ENCODE assay signal across 14 cellular contexts in the genomic region with DNA sequence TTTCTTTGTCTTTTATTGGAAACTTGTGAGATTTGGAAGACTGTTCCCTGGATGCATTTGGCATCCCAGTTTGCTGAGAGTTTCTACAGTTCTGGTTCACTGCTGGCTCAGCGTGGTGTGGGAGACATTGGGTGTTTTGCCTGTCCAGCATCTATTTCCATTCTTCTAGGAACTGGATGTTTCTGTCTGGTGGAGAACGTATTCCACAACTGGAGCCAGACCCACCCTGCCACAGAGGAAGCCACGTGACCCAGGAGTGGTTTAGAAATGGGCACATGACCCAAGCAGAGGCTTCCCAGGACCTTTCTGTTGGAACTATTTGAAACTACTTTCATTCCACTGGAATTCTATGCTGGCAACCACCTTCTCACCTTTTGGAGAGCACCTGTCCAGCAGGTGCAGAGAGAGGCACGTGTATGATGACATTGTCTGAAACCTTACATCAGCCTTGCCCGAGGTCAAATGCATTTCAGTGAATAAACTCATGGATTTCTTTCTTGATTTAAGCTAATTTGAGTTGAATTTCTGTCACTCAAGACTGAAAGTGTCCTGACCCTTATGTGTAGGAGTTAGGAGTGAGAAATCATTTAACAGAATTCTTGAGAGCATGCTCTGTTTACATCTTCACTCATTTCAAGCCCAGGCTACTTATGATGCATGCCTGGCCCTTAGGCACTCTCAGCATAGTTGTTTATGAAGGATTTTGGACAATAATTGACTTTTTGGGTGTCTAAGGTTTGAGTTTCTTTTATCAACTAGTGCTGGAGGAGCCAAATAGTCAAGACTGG.
DNase-seq lines count a peak whose midpoint lies in the region; ATAC-seq, FAIRE-seq and TF ChIP-seq lines count a peak whose summit lies in the region.
"Had no signal": no experiment of that assay in that cellular context is flagged by ENCODE, and none has a peak within 500 bp of the region (broad histone marks: within the 10 kb centered on the region; RNA-seq: fewer than 3 reads in every experiment).

No MANE protein-coding gene starts in this region.

- CTCF ChIA-PET in HepG2 (lab: Yijun Ruan, JAX; ENCODE audit: low intra/inter-chr PET ratio, low total read pairs), result no interaction called here

- H3K36me3 ChIP-seq in HepG2 (replicated peaks in 1 of 2; ENCODE audit: control insufficient read depth in 1 of 2, insufficient read depth in 2 of 2, low read length in 2 of 2), result no peaks in the 10 kb centered on the region
- no peaks in the 10 kb centered on the region for H3K36me3 ChIP-seq in right lobe of liver
- no peaks in the 10 kb centered on the region for H3K36me3 ChIP-seq in transverse colon
- no peaks in the 10 kb centered on the region for H3K36me3 ChIP-seq in gastroesophageal sphincter
- H3K36me3 ChIP-seq: cardiac muscle cell, neutrophil had no signal

- no peaks in the 10 kb centered on the region for H3K27me3 Mint-ChIP-seq in activated naive CD8-positive, alpha-beta T cell treated with anti-CD3 and anti-CD28 coated beads, Interleukin-2, amount 50 U/mL, for 24 hours

- no peak for FAIRE-seq in HepG2 (lab: Jason Lieb, UNC)
- FAIRE-seq: endothelial cell of umbilical vein had no signal

- BruUV-seq in HepG2 (replicated peaks; lab: Mats Ljungman, UMichigan), result no TSS peak

- H3K4me1 Mint-ChIP-seq in activated naive CD8-positive, alpha-beta T cell treated with anti-CD3 and anti-CD28 coated beads, Interleukin-2, amount 50 U/mL, for 24 hours, result peaks cover 81% of the 10 kb centered on the region

- TF ChIP-seq RAD21 in HepG2 (CRISPR knock-in tag; IDR thresholded peaks at IDR 0.05), result no peak

- peak overlapping the region; percentile 99 for H3K27ac Mint-ChIP-seq in activated naive CD8-positive, alpha-beta T cell treated with anti-CD3 and anti-CD28 coated beads, Interleukin-2, amount 50 U/mL, for 24 hours

- ATAC-seq in HepG2 (no peak), right lobe of liver (no peak), HG03066 (IDR thresholded peaks at IDR 0.05; ENCODE audit: low read depth, unreplicated experiment) (peak; percentile 36), HG02840 (IDR thresholded peaks at IDR 0.05; ENCODE audit: low FRiP score, unreplicated experiment) (no peak), gastroesophageal sphincter (no peak)
- ATAC-seq in activated naive CD8-positive, alpha-beta T cell treated with anti-CD3 and anti-CD28 coated beads, Interleukin-2, amount 50 U/mL, for 24 hours, result peak; percentile 18

- DNase-seq in HepG2 (ENCODE audit: low spot score) (no peak), right lobe of liver (no peak), transverse colon (no peak), NCI-H146 treated with DMSO at 0.1 percent for 48 hours (lab: John Stamatoyannopoulos, UW; ENCODE audit: unreplicated experiment) (no peak)
- DNase-seq in activated naive CD8-positive, alpha-beta T cell treated with anti-CD3 and anti-CD28 coated beads, Interleukin-2, amount 50 U/mL, for 24 hours, result no peak
- DNase-seq: NCI-H1048, NCI-H510A, T1000 had no signal

- H4K20me1 ChIP-seq in HepG2 (ENCODE audit: insufficient read depth, low read length), result no peaks in the 10 kb centered on the region

- POLR2A ChIA-PET in HepG2 (lab: Yijun Ruan, JAX), result no interaction called here

- WGBS in HepG2 (ENCODE audit: low lambda C conversion rate), result 3% methylated on average over 5 of the region's 5 CpGs
- 52% methylated on average over 5 of the region's 5 CpGs for WGBS in right lobe of liver (ENCODE audit: insufficient coverage, low coverage, low lambda C conversion rate, missing lambda C conversion rate)
- 67 to 90% methylated on average over 4 to 5 of the region's 5 CpGs for WGBS in transverse colon (ENCODE audit: low coverage in 1 of 2), 2 donors
- 33 to 88% methylated on average over 2 to 5 of the region's 5 CpGs for WGBS in gastroesophageal sphincter (ENCODE audit: low coverage in 1 of 2), 2 donors

- TF ChIP-seq CTCF in HepG2 (CRISPR knock-in tag; IDR thresholded peaks at IDR 0.05) (no peak), right lobe of liver (IDR thresholded peaks at IDR 0.05) (no peak), transverse colon (IDR thresholded peaks at IDR 0.05) (no peak), gastroesophageal sphincter (IDR thresholded peaks at IDR 0.05) (no peak)

- no peaks in the 10 kb centered on the region for H3K79me2 ChIP-seq in HepG2 (ENCODE audit: insufficient read depth, low read length)

- H2AFZ ChIP-seq in HepG2 (ENCODE audit: low read length), result no peak overlapping the region

- H3K4me1 ChIP-seq in HepG2 (ENCODE audit: insufficient read depth, low read length) (no peaks in the 10 kb centered on the region), right lobe of liver (no peaks in the 10 kb centered on the region), transverse colon (peaks cover 0 to 6% (median 2%) of the 10 kb centered on the region in 4 donors), gastroesophageal sphincter (no peaks in the 10 kb centered on the region)

- in situ Hi-C loops in HepG2 (cut with HindIII; ENCODE audit: extremely low pct_ligation_motif_present, low pct_unique_long_range_greater_than_20kb) (no loop called here), transverse colon (cut with MboI; ENCODE audit: low pct_ligation_motif_present in 1 of 4, low pct_unique_long_range_greater_than_20kb in 1 of 4, low sequenced_read_pairs in 3 of 4) (no loop called here)

- peaks cover 39% of the 10 kb centered on the region for H3K36me3 Mint-ChIP-seq in activated naive CD8-positive, alpha-beta T cell treated with anti-CD3 and anti-CD28 coated beads, Interleukin-2, amount 50 U/mL, for 24 hours (ENCODE audit: low read depth)

- H3K9me3 ChIP-seq in HepG2 (ENCODE audit: low read length) (no peaks in the 10 kb centered on the region), right lobe of liver (no peaks in the 10 kb centered on the region), transverse colon (no peaks in the 10 kb centered on the region), gastroesophageal sphincter (no peaks in the 10 kb centered on the region)
- H3K9me3 ChIP-seq: neutrophil had no signal

- H3K4me3 Mint-ChIP-seq in activated naive CD8-positive, alpha-beta T cell treated with anti-CD3 and anti-CD28 coated beads, Interleukin-2, amount 50 U/mL, for 24 hours, result peak overlapping the region; percentile 84

- no peak for TF ChIP-seq POLR2A in HepG2 (IDR thresholded peaks at IDR 0.05; ENCODE audit: insufficient read depth in 1 of 2, low read depth in 2 of 2, low read length in 2 of 2)
- TF ChIP-seq POLR2A in right lobe of liver (IDR thresholded peaks at IDR 0.05), result no peak
- TF ChIP-seq POLR2A in transverse colon (IDR thresholded peaks at IDR 0.05), result no peak
- no peak for TF ChIP-seq POLR2A in gastroesophageal sphincter (IDR thresholded peaks at IDR 0.05)

- no peak overlapping the region for H3K9ac ChIP-seq in HepG2 (ENCODE audit: insufficient read depth, low read depth, low read length)

- peaks cover 6% of the 10 kb centered on the region for H3K9me3 Mint-ChIP-seq in activated naive CD8-positive, alpha-beta T cell treated with anti-CD3 and anti-CD28 coated beads, Interleukin-2, amount 50 U/mL, for 24 hours

- no peak overlapping the region for H3K4me2 ChIP-seq in HepG2 (ENCODE audit: low read depth, low read length)

- H3K27ac ChIP-seq in HepG2 (ENCODE audit: extremely low read length, insufficient read depth, low read length) (no peak overlapping the region), right lobe of liver (no peak overlapping the region), transverse colon (peak overlapping the region in 3 of 4 donors; percentile 2 to 34 (median 12)), gastroesophageal sphincter (no peak overlapping the region)
- H3K27ac ChIP-seq: cardiac muscle cell, neutrophil had no signal

- intact Hi-C loops in HepG2 (cut with micrococcal nuclease; ENCODE audit: unreplicated experiment) (no loop called here), right lobe of liver (cut with DNase I) (no loop called here), transverse colon (cut with DNase I; ENCODE audit: low total_unique reads) (no loop called here)

- H3K27me3 ChIP-seq in HepG2 (ENCODE audit: control insufficient read depth in 1 of 2, insufficient read depth in 2 of 2, low read length in 2 of 2), result no peaks in the 10 kb centered on the region
- no peaks in the 10 kb centered on the region for H3K27me3 ChIP-seq in right lobe of liver
- no peaks in the 10 kb centered on the region for H3K27me3 ChIP-seq in transverse colon
- H3K27me3 ChIP-seq in gastroesophageal sphincter, result no peaks in the 10 kb centered on the region
- H3K27me3 ChIP-seq: cardiac muscle cell, neutrophil had no signal

- H3K4me3 ChIP-seq in HepG2 (replicated peaks in 1 of 3; ENCODE audit: insufficient read depth in 1 of 3, low read depth in 2 of 3, low read length in 3 of 3), result no peak overlapping the region
- no peak overlapping the region for H3K4me3 ChIP-seq in right lobe of liver
- H3K4me3 ChIP-seq in transverse colon, result no peak overlapping the region
- H3K4me3 ChIP-seq in gastroesophageal sphincter, result no peak overlapping the region
- H3K4me3 ChIP-seq: cardiac muscle cell had no signal

- TF ChIP-seq EP300 in HepG2 (IDR thresholded peaks at IDR 0.05; ENCODE audit: low read depth in 2 of 2, low read length in 2 of 2), result no peak
- TF ChIP-seq EP300 in HepG2 (CRISPR knock-in tag; IDR thresholded peaks at IDR 0.05; ENCODE audit: borderline replicate concordance), result no peak
- no peak for TF ChIP-seq EP300 in transverse colon (IDR thresholded peaks at IDR 0.05; ENCODE audit: low read depth)
- TF ChIP-seq EP300 in gastroesophageal sphincter (IDR thresholded peaks at IDR 0.05), result no peak

TF ChIP-seq in HepG2, 621 proteins besides CTCF, POLR2A, EP300 and RAD21 (continues in another document):
- TF ChIP-seq, protein P1, sequence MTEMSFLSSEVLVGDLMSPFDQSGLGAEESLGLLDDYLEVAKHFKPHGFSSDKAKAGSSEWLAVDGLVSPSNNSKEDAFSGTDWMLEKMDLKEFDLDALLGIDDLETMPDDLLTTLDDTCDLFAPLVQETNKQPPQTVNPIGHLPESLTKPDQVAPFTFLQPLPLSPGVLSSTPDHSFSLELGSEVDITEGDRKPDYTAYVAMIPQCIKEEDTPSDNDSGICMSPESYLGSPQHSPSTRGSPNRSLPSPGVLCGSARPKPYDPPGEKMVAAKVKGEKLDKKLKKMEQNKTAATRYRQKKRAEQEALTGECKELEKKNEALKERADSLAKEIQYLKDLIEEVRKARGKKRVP (CRISPR knock-in tag; IDR thresholded peaks at IDR 0.05), result peak in 1 of 2 experiments; percentile 86; a peak in 2 of 4 replicates
- TF ChIP-seq REL (CRISPR knock-in tag; conservative IDR thresholded peaks at IDR 0.05) (no peak), ZNF138 (CRISPR knock-in tag; IDR thresholded peaks at IDR 0.05; ENCODE audit: low read depth) (no peak)

Comparison
In these comparisons a context has a peak if more than half of its experiments do, and no peak if none do; other contexts are left out.
1. ATAC-seq: peak in HG03066 (single experiment) and activated naive CD8-positive, alpha-beta T cell treated with anti-CD3 and anti-CD28 coated beads, Interleukin-2, amount 50 U/mL, for 24 hours (single experiment); none in HepG2 (single experiment), right lobe of liver (0 of 4), HG02840 (single experiment) and gastroesophageal sphincter (single experiment).
2. H3K27ac ChIP-seq: peak in transverse colon (3 of 4); none in HepG2 (single experiment), right lobe of liver (0 of 3) and gastroesophageal sphincter (0 of 4).